In genomic region chr2:190407662-190408537, GRCh38 we compare ENCODE assay signal across 8 cellular contexts. TPM values are rescaled to one million over a fixed set of nuclear protein-coding genes. Genes with fewer than 3 reads are reported as not detected.
DNase-seq lines count a peak whose midpoint lies in the region; ATAC-seq and TF ChIP-seq lines count a peak whose summit lies in the region.

MFSD6 (plus strand) TSS chr2:190408355; CDS start chr2:190436030, 27,675 bp downstream.

- H3K9me3 ChIP-seq in muscle layer of colon (ENCODE audit: low read length) = no peaks in the 10 kb centered on the region

- H3K27me3 Mint-ChIP-seq in activated CD8-positive, alpha-beta memory T cell treated with anti-CD3 and anti-CD28 coated beads, Interleukin-2, amount 10 ng/mL, durations not matched to agents 7 days and 5 days = no peaks in the 10 kb centered on the region

- H3K4me3 Mint-ChIP-seq in activated CD8-positive, alpha-beta memory T cell treated with anti-CD3 and anti-CD28 coated beads, Interleukin-2, amount 10 ng/mL, durations not matched to agents 7 days and 5 days = peak within 1 kb of the TSS; percentile 84

- TF ChIP-seq CTCF in epithelial cell of esophagus (IDR thresholded peaks at IDR 0.05; ENCODE audit: insufficient read depth, low read depth, low read length, missing control alignments) = no peak

- no peaks in the 10 kb centered on the region for H3K9me3 Mint-ChIP-seq in activated CD8-positive, alpha-beta memory T cell treated with anti-CD3 and anti-CD28 coated beads, Interleukin-2, amount 10 ng/mL, durations not matched to agents 7 days and 5 days (ENCODE audit: low read depth)

- H3K4me3 ChIP-seq in epithelial cell of esophagus (ENCODE audit: low read length) = peak within 1 kb of the TSS; percentile 67
- H3K4me3 ChIP-seq in muscle layer of colon (ENCODE audit: low read depth in 1 of 2, low read length in 2 of 2) = peak within 1 kb of the TSS; percentile 68 to 75

- H3K27ac Mint-ChIP-seq in activated CD8-positive, alpha-beta memory T cell treated with anti-CD3 and anti-CD28 coated beads, Interleukin-2, amount 10 ng/mL, durations not matched to agents 7 days and 5 days = peak within 1 kb of the TSS; percentile 88

- peaks cover 33% of the 10 kb centered on the region for H3K4me1 Mint-ChIP-seq in activated CD8-positive, alpha-beta memory T cell treated with anti-CD3 and anti-CD28 coated beads, Interleukin-2, amount 10 ng/mL, durations not matched to agents 7 days and 5 days

- H3K27ac ChIP-seq in muscle layer of colon (ENCODE audit: low read depth, low read length) = peak within 1 kb of the TSS; percentile 10

- H3K36me3 Mint-ChIP-seq in activated CD8-positive, alpha-beta memory T cell treated with anti-CD3 and anti-CD28 coated beads, Interleukin-2, amount 10 ng/mL, durations not matched to agents 7 days and 5 days = peaks cover 6% of the 10 kb centered on the region

- H3K9ac ChIP-seq in muscle layer of colon (ENCODE audit: low read length) = peak within 1 kb of the TSS; percentile 60

- DNase-seq in NCI-H1417 (lab: John Stamatoyannopoulos, UW) (peak; percentile 57 to 83 (median 82)), NCI-H1417 treated with DMSO at 0.1 percent for 48 hours (lab: John Stamatoyannopoulos, UW) (no peak), NCI-H510A (lab: John Stamatoyannopoulos, UW) (peak; percentile 45), epithelial cell of esophagus (ENCODE audit: low read depth) (peak; percentile 35)
- peak; percentile 75 for DNase-seq in activated CD8-positive, alpha-beta memory T cell treated with anti-CD3 and anti-CD28 coated beads, Interleukin-2, amount 10 ng/mL, durations not matched to agents 7 days and 5 days
- peak; percentile 37 for DNase-seq in stimulated activated CD8-positive, alpha-beta memory T cell treated with anti-CD3 and anti-CD28 coated beads, Interleukin-7, amount 100 ng/mL, for 24 hours (ENCODE audit: low read depth)

- peaks cover 11% of the 10 kb centered on the region for H3K4me1 ChIP-seq in muscle layer of colon (ENCODE audit: insufficient read depth, low read length)

- CTCF ChIA-PET in activated CD8-positive, alpha-beta memory T cell treated with anti-CD3 and anti-CD28 coated beads, Interleukin-2, amount 10 ng/mL, durations not matched to agents 7 days and 5 days (lab: Charles Lee) = no interaction called here

- ATAC-seq in HG02884 (IDR thresholded peaks at IDR 0.05; ENCODE audit: unreplicated experiment) = peak; percentile 51
- peak; percentile 68 for ATAC-seq in activated CD8-positive, alpha-beta memory T cell treated with anti-CD3 and anti-CD28 coated beads, Interleukin-2, amount 10 ng/mL, durations not matched to agents 7 days and 5 days

- no peaks in the 10 kb centered on the region for H3K27me3 ChIP-seq in muscle layer of colon (ENCODE audit: control insufficient read depth in 1 of 2, insufficient read depth in 2 of 2, low read length in 2 of 2)

- no peaks in the 10 kb centered on the region for H3K36me3 ChIP-seq in muscle layer of colon (ENCODE audit: insufficient read depth, low read length)

RNA-seq across cellular contexts. Expression of gene MFSD6, which starts in this region (rescaled TPM):
- total RNA-seq in activated CD8-positive, alpha-beta memory T cell treated with anti-CD3 and anti-CD28 coated beads, Interleukin-2, amount 10 ng/mL, durations not matched to agents 7 days and 5 days = 10 to 100 TPM; 53.1 to 56.4 TPM
